15 cellular contexts compared by ENCODE assay signal in the genomic region with DNA sequence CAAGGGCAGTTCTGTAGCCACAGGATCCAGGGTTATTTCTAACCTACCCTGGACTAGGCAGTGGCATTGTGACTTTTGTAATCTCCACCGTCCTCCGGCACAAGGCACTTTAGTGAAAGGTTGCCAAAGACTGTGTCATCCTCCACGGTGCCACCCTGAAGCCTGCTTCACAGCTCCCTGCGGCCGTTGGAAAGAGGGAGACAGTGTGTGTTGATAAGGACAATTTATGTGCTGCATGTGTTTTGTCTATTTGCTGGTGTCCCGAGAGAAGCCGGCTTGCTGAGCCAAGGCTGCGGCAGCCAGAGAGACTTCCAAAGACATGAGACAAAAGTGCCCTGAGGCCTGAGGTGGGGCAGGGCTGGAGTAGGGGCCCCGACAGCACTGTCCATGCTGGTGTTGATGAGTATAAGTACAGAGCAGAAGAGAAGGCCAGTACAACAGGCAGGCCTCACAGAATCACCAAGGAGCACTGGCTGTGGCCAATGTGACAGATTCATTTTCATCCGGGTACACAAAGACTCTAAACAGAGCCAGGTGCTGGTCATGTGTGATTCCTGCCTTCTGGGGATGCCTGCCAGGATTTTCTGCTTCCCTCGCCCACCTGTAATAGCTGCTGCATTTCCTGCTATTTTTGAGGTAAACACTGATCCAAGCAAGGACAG. TPM values are rescaled to one million over a fixed set of nuclear protein-coding genes. Genes with fewer than 3 reads are reported as not detected.
DNase-seq lines count a peak whose midpoint lies in the region; ATAC-seq and TF ChIP-seq lines count a peak whose summit lies in the region.
"Had no signal": no experiment of that assay in that cellular context is flagged by ENCODE, and none has a peak within 500 bp of the region (broad histone marks: within the 10 kb centered on the region; RNA-seq: fewer than 3 reads in every experiment).

No MANE protein-coding gene starts in this region.

- peak; percentile 91 for DNase-seq in G401 (ENCODE audit: low spot score)
- peak; percentile 47 for DNase-seq in NCI-H2196 treated with DMSO at 0.1 percent for 48 hours (lab: John Stamatoyannopoulos, UW; ENCODE audit: unreplicated experiment)
- DNase-seq in epithelial cell of prostate (ENCODE audit: low read depth, low spot score) = no peak
- no peak for DNase-seq in left colon
- no peak for DNase-seq in SKM-1 treated with dmso at 0.1 percent for 144 hours (lab: John Stamatoyannopoulos, UW; ENCODE audit: unreplicated experiment)
- no peak for DNase-seq in NOMO-1 (lab: John Stamatoyannopoulos, UW; ENCODE audit: unreplicated experiment in 2 of 2)
- DNase-seq: activated CD4-positive, alpha-beta T cell treated with anti-CD3 and anti-CD28 coated beads for 48 hours; activated effector memory CD4-positive, alpha-beta T cell treated with anti-CD3 and anti-CD28 coated beads, Interleukin-2, amount 50 U/mL, for 16 hours; CD4-positive, CD25-positive, alpha-beta regulatory T cell; NCI-H510A; SIG-M5 had no signal

- intact Hi-C loops in left colon (cut with DNase I, micrococcal nuclease) = no loop called here

- ATAC-seq in left colon (no peak), esophagus mucosa (no peak)
- ATAC-seq: HCT116, K562 had no signal

- no peaks in the 10 kb centered on the region for H3K36me3 ChIP-seq in parathyroid adenoma (ENCODE audit: control insufficient read depth, insufficient read depth, low read length)

- no peaks in the 10 kb centered on the region for H3K9me3 ChIP-seq in parathyroid adenoma (ENCODE audit: control insufficient read depth, low read length)

- H3K4me2 ChIP-seq in parathyroid adenoma (ENCODE audit: low read length) = no peak overlapping the region

- H2AFZ ChIP-seq in parathyroid adenoma = peak overlapping the region; percentile 17

- H3K27me3 ChIP-seq in parathyroid adenoma (ENCODE audit: control insufficient read depth, insufficient read depth, low read length) = no peaks in the 10 kb centered on the region

- no peak overlapping the region for H3K4me3 ChIP-seq in parathyroid adenoma (ENCODE audit: low read depth, low read length)
- H3K4me3 ChIP-seq: K562 had no signal

- peaks cover 9% of the 10 kb centered on the region for H3K79me2 ChIP-seq in parathyroid adenoma

- peaks cover 9% of the 10 kb centered on the region for H3K4me1 ChIP-seq in parathyroid adenoma

- no peak for TF ChIP-seq CTCF in parathyroid adenoma (IDR thresholded peaks at IDR 0.05)

- H3K9ac ChIP-seq in parathyroid adenoma = no peak overlapping the region

- H3K27ac ChIP-seq in epithelial cell of prostate (peak overlapping the region; percentile 29), parathyroid adenoma (no peak overlapping the region)

- in situ Hi-C loops in G401 (cut with HindIII; ENCODE audit: low sequenced_read_pairs) = loop anchor here (5.0 kb wide), 1 partner anchor 76 kb away; no protein-coding TSS in a partner anchor

RNA-seq across cellular contexts. Expression of a gene that starts 40.8 kb away (rescaled TPM):
- total RNA-seq in G401 (2014; rRNA removed; shearing (Covaris generic)) = 0.06 TPM in 1 of 2 replicates, not detected in the other
- total RNA-seq in left colon (1 to 10 TPM; 3.6 to 5.9 TPM), esophagus mucosa (9.4 TPM)
- total RNA-seq: CD4-positive, CD25-positive, alpha-beta regulatory T cell; K562 had no signal

Comparison
In these comparisons a context has a peak if more than half of its experiments do, and no peak if none do; other contexts are left out.
1. DNase-seq: peak in G401 (single experiment) and NCI-H2196 treated with DMSO at 0.1 percent for 48 hours (single experiment); none in epithelial cell of prostate (single experiment), left colon (0 of 2), SKM-1 treated with dmso at 0.1 percent for 144 hours (single experiment) and NOMO-1 (0 of 2).